1 cellular context compared by ENCODE assay signal in genomic region chr3:141382571-141382970, GRCh38.
TF ChIP-seq lines count a peak whose summit lies in the region.

No MANE protein-coding gene starts in this region.

TF ChIP-seq in IMR-90, 13 proteins besides CTCF, POLR2A, EP300 and RAD21 (continued from another document):
- TF ChIP-seq NFE2L2 (IDR thresholded peaks at IDR 0.05; ENCODE audit: low read depth, low read length) (no peak), FOS (IDR thresholded peaks at IDR 0.05; ENCODE audit: low read depth, low read length) (no peak), RCOR1 (IDR thresholded peaks at IDR 0.05; ENCODE audit: insufficient replicate concordance, low read length) (no peak), BHLHE40 (IDR thresholded peaks at IDR 0.05; ENCODE audit: low read depth, low read length) (no peak), USF2 (IDR thresholded peaks at IDR 0.05; ENCODE audit: low read depth, low read length) (no peak), MXI1 (IDR thresholded peaks at IDR 0.05; ENCODE audit: borderline replicate concordance, low read depth, low read length) (no peak), SMC3 (IDR thresholded peaks at IDR 0.05; ENCODE audit: low read depth, low read length) (no peak), CEBPB (IDR thresholded peaks at IDR 0.05; ENCODE audit: low read depth, low read length) (no peak), MAFK (IDR thresholded peaks at IDR 0.05; ENCODE audit: low read depth, low read length) (no peak), MAZ (IDR thresholded peaks at IDR 0.05; ENCODE audit: borderline replicate concordance, low read depth, low read length) (no peak), ELK1 (IDR thresholded peaks at IDR 0.05; ENCODE audit: borderline replicate concordance, low read depth, low read length) (no peak), RFX5 (IDR thresholded peaks at IDR 0.05; ENCODE audit: low read depth, low read length) (no peak)
